Comparison of ENCODE assay signal across 15 cellular contexts in genomic region chr11:61072316-61073109, GRCh38. TPM values are rescaled to one million over a fixed set of nuclear protein-coding genes. Genes with fewer than 3 reads are reported as not detected.
DNase-seq lines count a peak whose midpoint lies in the region; ATAC-seq and TF ChIP-seq lines count a peak whose summit lies in the region.
"Had no signal": no experiment of that assay in that cellular context is flagged by ENCODE, and none has a peak within 500 bp of the region (broad histone marks: within the 10 kb centered on the region; RNA-seq: fewer than 3 reads in every experiment).

No MANE protein-coding gene starts in this region.

- H3K4me1 Mint-ChIP-seq in activated B cell treated with CpG ODN at 0.5 μM for 24 hours (peaks cover 72% of the 10 kb centered on the region), immature natural killer cell (peaks cover 32 to 33% of the 10 kb centered on the region in 2 donors)
- H3K4me1 Mint-ChIP-seq: GM23338 had no signal

- DNase-seq in activated effector memory CD4-positive, alpha-beta T cell treated with anti-CD3 and anti-CD28 coated beads, Interleukin-2, amount 50 U/mL, for 16 hours = peak; percentile 60
- DNase-seq in activated effector memory CD4-positive, alpha-beta T cell treated with Interleukin-2 at 50 U/mL for 16 hours = no peak
- DNase-seq in activated B cell treated with CpG ODN at 0.5 μM for 24 hours = no peak
- no peak for DNase-seq in immature natural killer cell
- DNase-seq in stimulated activated CD8-positive, alpha-beta memory T cell treated with anti-CD3 and anti-CD28 coated beads, Interleukin-4, amount 100 ng/mL, for 48 hours = peak; percentile 36
- DNase-seq in midbrain (lab: John Stamatoyannopoulos, UW) = no peak
- DNase-seq: AML-193; mucosa of descending colon; NCI-H146; NCI-H526; Peyer's patch; stimulated activated CD4-positive, alpha-beta T cell treated with anti-CD3 and anti-CD28 coated beads, Interleukin-2, amount 100 ng/mL, for 48 hours had no signal

- H3K4me3 Mint-ChIP-seq in activated B cell treated with CpG ODN at 0.5 μM for 24 hours (peak overlapping the region; percentile 11), immature natural killer cell (no peak overlapping the region)
- H3K4me3 Mint-ChIP-seq: GM23338 had no signal

- H3K36me3 Mint-ChIP-seq in activated B cell treated with CpG ODN at 0.5 μM for 24 hours (ENCODE audit: low read depth) (no peaks in the 10 kb centered on the region), immature natural killer cell (peaks cover 0 to 7% (median 5%) of the 10 kb centered on the region in 3 donors)

- ATAC-seq in activated B cell treated with CpG ODN at 0.5 μM for 24 hours (ENCODE audit: low read depth) = no peak
- ATAC-seq in GM21360 (IDR thresholded peaks at IDR 0.05; ENCODE audit: unreplicated experiment) = no peak
- ATAC-seq in GM21825 (IDR thresholded peaks at IDR 0.05; ENCODE audit: unreplicated experiment) = no peak
- ATAC-seq: GM23338 had no signal

- CTCF ChIA-PET in activated B cell treated with CpG ODN at 0.5 μM for 24 hours (lab: Charles Lee) = no interaction called here

- TF ChIP-seq CTCF in activated B cell treated with CpG ODN at 0.5 μM for 24 hours (IDR thresholded peaks at IDR 0.05) = no peak

- H3K9me3 Mint-ChIP-seq in activated B cell treated with CpG ODN at 0.5 μM for 24 hours (no peaks in the 10 kb centered on the region), immature natural killer cell (no peaks in the 10 kb centered on the region)

- POLR2A ChIA-PET in activated B cell treated with CpG ODN at 0.5 μM for 24 hours (lab: Charles Lee) = interaction anchor here (0.5 to 3.8 kb wide), 9 partner anchors 11 to 141 kb away, joined by 3 to 29 read pairs (median 4); no protein-coding TSS in a partner anchor

- H3K27ac Mint-ChIP-seq in activated B cell treated with CpG ODN at 0.5 μM for 24 hours (peak overlapping the region; percentile 95), immature natural killer cell (peak overlapping the region in 4 of 6 donors; percentile 41 to 86 (median 82))
- H3K27ac Mint-ChIP-seq: GM23338 had no signal

- no peaks in the 10 kb centered on the region for H3K27me3 Mint-ChIP-seq in activated B cell treated with CpG ODN at 0.5 μM for 24 hours
- peaks cover 0 to 3% (median 2%) of the 10 kb centered on the region in 3 donors for H3K27me3 Mint-ChIP-seq in immature natural killer cell (ENCODE audit: low read depth in 3 of 3)

- intact Hi-C loops in activated B cell treated with CpG ODN at 0.5 μM for 24 hours (cut with micrococcal nuclease) = no loop called here

RNA-seq across cellular contexts. Expression of gene CD5, which starts 29.8 kb away (rescaled TPM):
- total RNA-seq in activated B cell treated with CpG ODN at 0.5 μM for 24 hours = 5.2 and 7.1 TPM in 2 replicates
- polyA plus RNA-seq in immature natural killer cell = 1 to 10 TPM in 1 of 3 donors, under 1 TPM in 2; 0.68 to 1.8 (median 0.80) TPM
- total RNA-seq: GM23338 had no signal
- polyA plus RNA-seq: GM23338 had no signal

Comparison
In these comparisons a context has a peak if more than half of its experiments do, and no peak if none do; other contexts are left out.
1. DNase-seq: peak in activated effector memory CD4-positive, alpha-beta T cell treated with anti-CD3 and anti-CD28 coated beads, Interleukin-2, amount 50 U/mL, for 16 hours (single experiment) and stimulated activated CD8-positive, alpha-beta memory T cell treated with anti-CD3 and anti-CD28 coated beads, Interleukin-4, amount 100 ng/mL, for 48 hours (single experiment); none in activated effector memory CD4-positive, alpha-beta T cell treated with Interleukin-2 at 50 U/mL for 16 hours (single experiment), activated B cell treated with CpG ODN at 0.5 μM for 24 hours (single experiment), immature natural killer cell (0 of 3) and midbrain (single experiment).